21 cellular contexts compared by ENCODE assay signal in genomic region chr7:38704041-38704547, GRCh38.
"Had no signal": no experiment of that assay in that cellular context is flagged by ENCODE, and none has a peak within 500 bp of the region (broad histone marks: within the 10 kb centered on the region; RNA-seq: fewer than 3 reads in every experiment).

No MANE protein-coding gene starts in this region.

- H3K4me1 Mint-ChIP-seq: brain, nephron had no signal

- DNase-seq: activated CD4-positive, alpha-beta T cell treated with anti-CD3 and anti-CD28 coated beads, Interleukin-2, amount 50 U/mL, for 1 hour; activated CD8-positive, alpha-beta memory T cell treated with anti-CD3 and anti-CD28 coated beads for 24 hours; activated gamma-delta T cell treated with Interleukin-2 at 50 U/mL for 16 hours; amygdala; effector memory CD4-positive, alpha-beta T cell; heart right ventricle; right cardiac atrium; small intestine; stimulated activated CD4-positive, alpha-beta T cell treated with anti-CD3 and anti-CD28 coated beads, Interleukin-4, amount 100 ng/mL, for 24 hours; stimulated activated naive CD4-positive, alpha-beta T cell treated with Interleukin-2 at 50 U/mL for 16 hours; substantia nigra; T1000; uterus had no signal

- H3K27ac ChIP-seq: gastroesophageal sphincter, heart right ventricle, prostate gland, tibial nerve, uterus had no signal

- H3K9me3 Mint-ChIP-seq: dendritic cell treated with granulocyte-macrophage colony-stimulating factor and Interleukin-4, amounts not matched to agents 40 ng/mL and 50 ng/mL, for 4 days; nephron had no signal

- ATAC-seq: activated CD4-positive, CD25-positive, alpha-beta regulatory T cell treated with anti-CD3 and anti-CD28 coated beads, Interleukin-2, amount 50 U/mL, for 24 hours; gastroesophageal sphincter; heart right ventricle; right cardiac atrium had no signal

- H3K27ac Mint-ChIP-seq: activated naive CD8-positive, alpha-beta T cell; brain; dendritic cell treated with granulocyte-macrophage colony-stimulating factor and Interleukin-4, amounts not matched to agents 40 ng/mL and 50 ng/mL, for 4 days; nephron had no signal

- H3K4me1 ChIP-seq: prostate gland, uterus had no signal

- H3K27me3 ChIP-seq: tibial nerve, uterus had no signal

- H3K36me3 ChIP-seq: gastroesophageal sphincter, heart right ventricle, prostate gland, tibial nerve, uterus had no signal

- H3K36me3 Mint-ChIP-seq: activated naive CD8-positive, alpha-beta T cell; brain had no signal

- H3K4me3 ChIP-seq: gastroesophageal sphincter, heart right ventricle, prostate gland, tibial nerve, uterus had no signal

- H3K27me3 Mint-ChIP-seq: brain had no signal

- H3K9me3 ChIP-seq: gastroesophageal sphincter, prostate gland, uterus had no signal

- H3K4me3 Mint-ChIP-seq: activated naive CD8-positive, alpha-beta T cell; brain; dendritic cell treated with granulocyte-macrophage colony-stimulating factor and Interleukin-4, amounts not matched to agents 40 ng/mL and 50 ng/mL, for 4 days; nephron had no signal
